ENCODE assay signal across 8 cellular contexts in genomic region chr19:3370214-3370720, GRCh38. TPM values are rescaled to one million over a fixed set of nuclear protein-coding genes. Genes with fewer than 3 reads are reported as not detected.
DNase-seq lines count a peak whose midpoint lies in the region; ATAC-seq and TF ChIP-seq lines count a peak whose summit lies in the region.

No MANE protein-coding gene starts in this region.

- 25 to 33% (median 29%) methylated on average over 14 of the region's 14 CpGs for WGBS in psoas muscle, 3 donors

- H3K27ac ChIP-seq in C4-2B = 0 out of 2 replicates have a peak overlapping the region, but pooled peaks have one; percentile 98
- peak overlapping the region; percentile 85 for H3K27ac ChIP-seq in RWPE2 (ENCODE audit: poor library complexity, severe bottlenecking)
- H3K27ac ChIP-seq in psoas muscle = peak overlapping the region; percentile 97

- H3K4me1 ChIP-seq in RWPE2 (ENCODE audit: insufficient read depth, poor library complexity, severe bottlenecking) (peaks cover 7% of the 10 kb centered on the region), psoas muscle (peaks cover 42% of the 10 kb centered on the region)

- ATAC-seq in RWPE2 (ENCODE audit: low read depth) (no peak), psoas muscle (no peak), omental fat pad (ENCODE audit: low FRiP score) (no peak), HG03432 (IDR thresholded peaks at IDR 0.05; ENCODE audit: unreplicated experiment) (no peak), GM21360 (IDR thresholded peaks at IDR 0.05; ENCODE audit: unreplicated experiment) (no peak)

- H3K9me3 ChIP-seq in RWPE2 (ENCODE audit: severe bottlenecking) (no peaks in the 10 kb centered on the region), psoas muscle (no peaks in the 10 kb centered on the region)

- no peaks in the 10 kb centered on the region for H3K27me3 ChIP-seq in RWPE2 (ENCODE audit: insufficient read depth, poor library complexity, severe bottlenecking)
- H3K27me3 ChIP-seq in psoas muscle (ENCODE audit: insufficient read depth in 3 of 3, low read length in 2 of 3) = no peaks in the 10 kb centered on the region

- DNase-seq in RWPE2 (ENCODE audit: low spot score) (no peak), fibroblast of pulmonary artery (ENCODE audit: low read depth) (no peak), psoas muscle (peak in 1 of 2 donors; percentile 65), omental fat pad (ENCODE audit: low spot score) (no peak), NCI-H2081 treated with DMSO at 0.1 percent for 48 hours (lab: John Stamatoyannopoulos, UW) (no peak)

- H3K4me3 ChIP-seq in RWPE2 (ENCODE audit: severe bottlenecking) = no peak overlapping the region
- peak overlapping the region; percentile 81 for H3K4me3 ChIP-seq in fibroblast of pulmonary artery (replicated peaks; ENCODE audit: low read depth, low read length)
- peak overlapping the region; percentile 85 for H3K4me3 ChIP-seq in psoas muscle

- TF ChIP-seq CTCF in C4-2B (conservative IDR thresholded peaks at IDR 0.05) (no peak), RWPE2 (IDR thresholded peaks at IDR 0.05; ENCODE audit: poor library complexity, severe bottlenecking) (no peak), fibroblast of pulmonary artery (IDR thresholded peaks at IDR 0.05; ENCODE audit: low read length, missing control alignments) (no peak), psoas muscle (IDR thresholded peaks at IDR 0.05) (no peak), omental fat pad (IDR thresholded peaks at IDR 0.05) (no peak)

- intact Hi-C loops in psoas muscle (cut with DNase I) = no loop called here

- H3K36me3 ChIP-seq in RWPE2 (ENCODE audit: low read depth) = peaks cover 11% of the 10 kb centered on the region
- no peaks in the 10 kb centered on the region for H3K36me3 ChIP-seq in psoas muscle (ENCODE audit: insufficient read depth in 1 of 2, low read depth in 1 of 2)

RNA-seq across cellular contexts. Expression of gene NFIC, which starts 3.9 kb away (rescaled TPM):
- 100 to 1,000 TPM; 209 to 439 (median 325) TPM for total RNA-seq in psoas muscle
- polyA plus RNA-seq in psoas muscle = 100 to 1,000 TPM in 2 of 3 donors, 10 to 100 TPM in 1; 100.0 to 270 (median 165) TPM
- total RNA-seq in omental fat pad = 10 to 100 TPM; 55.7 to 84.5 (median 65.5) TPM
